Comparison of ENCODE assay signal across 19 cellular contexts in genomic region chr2:120908314-120908975, GRCh38.
"Had no signal": no experiment of that assay in that cellular context is flagged by ENCODE, and none has a peak within 500 bp of the region (broad histone marks: within the 10 kb centered on the region; RNA-seq: fewer than 3 reads in every experiment).

No MANE protein-coding gene starts in this region.

- H3K27me3 ChIP-seq: breast epithelium, neural progenitor cell, pancreas, right lobe of liver, suprapubic skin, transverse colon, uterus had no signal

- ATAC-seq: activated CD8-positive, alpha-beta T cell treated with anti-CD3 and anti-CD28 coated beads, Interleukin-2, amount 10 ng/mL, durations not matched to agents 7 days and 5 days; naive thymus-derived CD4-positive, alpha-beta T cell; pancreas; right lobe of liver; stimulated activated naive CD8-positive, alpha-beta T cell treated with anti-CD3 and anti-CD28 coated beads, Interleukin-15, amount 100 ng/mL, for 72 hours had no signal

- DNase-seq: activated B cell treated with CpG ODN at 0.5 μM for 24 hours; activated CD4-positive, alpha-beta T cell treated with anti-CD3 and anti-CD28 coated beads for 4 hours; activated CD8-positive, alpha-beta T cell treated with anti-CD3 and anti-CD28 coated beads, Interleukin-2, amount 10 ng/mL, durations not matched to agents 7 days and 5 days; activated naive CD4-positive, alpha-beta T cell treated with Interleukin-2 at 50 U/mL for 16 hours; activated T-cell treated with anti-CD3 and anti-CD28 coated beads, Interleukin-2, amount 50 U/mL, for 24 hours; cortex of kidney; effector CD4-positive, alpha-beta T cell; mesenchymal stem cell; naive thymus-derived CD4-positive, alpha-beta T cell; stimulated activated CD4-positive, alpha-beta T cell treated with anti-CD3 and anti-CD28 coated beads, Interleukin-4, amount 100 ng/mL, for 1 hour; stimulated activated naive CD8-positive, alpha-beta T cell treated with anti-CD3 and anti-CD28 coated beads, Interleukin-15, amount 100 ng/mL, for 72 hours; transverse colon; uterus had no signal

- H3K4me3 ChIP-seq: breast epithelium, neural progenitor cell, pancreas, right lobe of liver, smooth muscle cell, suprapubic skin, transverse colon, uterus had no signal

- H3K36me3 ChIP-seq: breast epithelium, neural progenitor cell, pancreas, right lobe of liver, suprapubic skin, transverse colon, uterus had no signal

- H3K4me1 ChIP-seq: breast epithelium, pancreas, right lobe of liver had no signal

- H3K9me3 ChIP-seq: breast epithelium, pancreas, right lobe of liver, suprapubic skin, transverse colon, uterus had no signal
